9 cellular contexts compared by ENCODE assay signal in genomic region chr5:81631124-81631523, GRCh38.
DNase-seq lines count a peak whose midpoint lies in the region; ATAC-seq lines count a peak whose summit lies in the region.
"Had no signal": no experiment of that assay in that cellular context is flagged by ENCODE, and none has a peak within 500 bp of the region (broad histone marks: within the 10 kb centered on the region; RNA-seq: fewer than 3 reads in every experiment).

No MANE protein-coding gene starts in this region.

- DNase-seq in foreskin melanocyte: peak; percentile 72
- no peak for DNase-seq in NCI-H2196 treated with DMSO at 0.1 percent for 48 hours (lab: John Stamatoyannopoulos, UW; ENCODE audit: unreplicated experiment)
- DNase-seq in iPS-NIHi7 (ENCODE audit: extremely low spot score): no peak
- DNase-seq in NCI-H2196 (lab: John Stamatoyannopoulos, UW; ENCODE audit: unreplicated experiment): no peak
- no peak for DNase-seq in mesenteric fat pad (ENCODE audit: low spot score)

- peak; percentile 35 for ATAC-seq in GM18499 (IDR thresholded peaks at IDR 0.05; ENCODE audit: insufficient read depth, unreplicated experiment)
- peak; percentile 83 for ATAC-seq in GM21447 (IDR thresholded peaks at IDR 0.05; ENCODE audit: unreplicated experiment)
- peak; percentile 62 for ATAC-seq in HG03571 (IDR thresholded peaks at IDR 0.05; ENCODE audit: unreplicated experiment)
- ATAC-seq: Panc1 had no signal
